Comparison of ENCODE assay signal across 19 cellular contexts in genomic region chr12:105764216-105764835, GRCh38.
"Had no signal": no experiment of that assay in that cellular context is flagged by ENCODE, and none has a peak within 500 bp of the region (broad histone marks: within the 10 kb centered on the region; RNA-seq: fewer than 3 reads in every experiment).

No MANE protein-coding gene starts in this region.

- H3K9me3 ChIP-seq: breast epithelium, colonic mucosa, esophagus muscularis mucosa, gastroesophageal sphincter, mucosa of descending colon, right lobe of liver, transverse colon had no signal

- H3K27ac ChIP-seq: breast epithelium, colonic mucosa, dorsolateral prefrontal cortex, esophagus muscularis mucosa, gastroesophageal sphincter, right lobe of liver, transverse colon had no signal

- DNase-seq: activated CD4-positive, alpha-beta memory T cell treated with anti-CD3 and anti-CD28 coated beads for 36 hours; activated CD4-positive, alpha-beta T cell treated with anti-CD3 and anti-CD28 coated beads for 48 hours; activated naive CD4-positive, alpha-beta T cell treated with anti-CD3 and anti-CD28 coated beads for 36 hours; activated naive CD8-positive, alpha-beta T cell treated with anti-CD3 and anti-CD28 coated beads, Interleukin-2, amount 10 ng/mL, durations not matched to agents 7 days and 5 days; activated T-cell treated with anti-CD3 and anti-CD28 coated beads, Interleukin-2, amount 50 U/mL, for 48 hours; colonic mucosa; dorsolateral prefrontal cortex; head of caudate nucleus; hypothalamus; mucosa of descending colon; nephron progenitor cell; occipital lobe; right lobe of liver; stimulated activated CD4-positive, alpha-beta T cell treated with anti-CD3 and anti-CD28 coated beads, Interleukin-2, amount 100 ng/mL, for 24 hours; transverse colon had no signal

- H3K4me1 ChIP-seq: breast epithelium, colonic mucosa, right lobe of liver, transverse colon had no signal

- H3K36me3 ChIP-seq: breast epithelium, colonic mucosa, esophagus muscularis mucosa, gastroesophageal sphincter, right lobe of liver, transverse colon had no signal

- H3K27me3 ChIP-seq: breast epithelium, colonic mucosa, dorsolateral prefrontal cortex, esophagus muscularis mucosa, gastroesophageal sphincter, right lobe of liver, transverse colon had no signal

- H3K4me3 ChIP-seq: colonic mucosa, dorsolateral prefrontal cortex, esophagus muscularis mucosa, gastroesophageal sphincter, mucosa of descending colon, right lobe of liver, skin epidermis, transverse colon had no signal
